In the genomic region with DNA sequence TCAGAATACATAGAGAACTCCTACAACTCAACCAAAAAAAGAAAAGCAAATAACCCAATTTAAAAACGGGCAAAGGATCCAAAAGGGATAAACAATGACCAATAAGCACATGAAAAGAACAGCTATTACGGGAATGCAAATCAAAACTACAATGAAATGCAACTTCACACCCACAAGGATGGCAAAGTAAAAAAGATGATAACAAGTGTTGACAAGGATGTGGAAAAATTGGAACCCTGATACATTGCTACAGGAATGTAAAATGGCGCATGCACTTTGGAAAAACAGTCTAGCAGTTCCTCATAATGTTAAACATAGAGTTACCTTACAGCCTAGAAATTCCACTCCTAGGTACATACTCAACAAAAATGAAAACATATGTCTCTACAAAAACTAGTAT, we compare ENCODE assay signal across 2 cellular contexts.
TF ChIP-seq lines count a peak whose summit lies in the region.

No MANE protein-coding gene starts in this region.

TF ChIP-seq in GM23338, 12 proteins besides CTCF, POLR2A, EP300 and RAD21:
- no peak for TF ChIP-seq ZNF331 (CRISPR knock-in tag; IDR thresholded peaks at IDR 0.05; ENCODE audit: low read depth)
TF ChIP-seq in GM23338: peak in this region for 0.

TF ChIP-seq in H1, 55 proteins besides CTCF, POLR2A, EP300 and RAD21:
- TF ChIP-seq SRF (IDR thresholded peaks at IDR 0.05; ENCODE audit: low read depth, low read length): no peak
- TF ChIP-seq CHD1 (IDR thresholded peaks at IDR 0.05; ENCODE audit: low read depth, low read length): no peak
- TF ChIP-seq USF2 (IDR thresholded peaks at IDR 0.05; ENCODE audit: low read length): no peak
- no peak for TF ChIP-seq POU5F1 (IDR thresholded peaks at IDR 0.05; ENCODE audit: low read depth, low read length)
